13 cellular contexts compared by ENCODE assay signal in the genomic region with DNA sequence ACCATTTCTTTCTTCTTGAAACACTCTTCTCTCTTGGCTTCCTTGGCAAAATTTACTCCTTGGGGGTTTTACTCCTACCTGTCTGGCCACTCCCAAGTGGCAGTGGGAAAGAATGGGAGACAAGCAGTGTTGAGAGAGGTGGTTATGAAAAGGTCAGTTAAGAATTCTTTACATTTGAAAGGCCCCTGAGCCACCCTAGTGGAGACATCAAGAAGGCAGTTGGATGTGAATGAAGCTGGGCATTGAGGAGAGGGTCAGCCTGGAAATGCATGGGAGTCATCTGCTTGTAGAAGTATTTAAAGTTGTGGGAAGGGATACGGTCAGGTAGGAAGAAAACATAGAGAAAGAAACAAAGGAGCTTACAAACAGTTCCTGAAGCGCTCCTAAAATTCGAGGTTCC. TPM values are rescaled to one million over a fixed set of nuclear protein-coding genes. Genes with fewer than 3 reads are reported as not detected.
DNase-seq lines count a peak whose midpoint lies in the region; ATAC-seq, FAIRE-seq and TF ChIP-seq lines count a peak whose summit lies in the region.
"Had no signal": no experiment of that assay in that cellular context is flagged by ENCODE, and none has a peak within 500 bp of the region (broad histone marks: within the 10 kb centered on the region; RNA-seq: fewer than 3 reads in every experiment).

No MANE protein-coding gene starts in this region.

- ATAC-seq in IMR-90 (ENCODE audit: low read depth) (no peak), HG03025 (IDR thresholded peaks at IDR 0.05; ENCODE audit: low FRiP score, unreplicated experiment) (no peak)
- ATAC-seq: left lung had no signal

- H4K20me1 ChIP-seq in DOHH2 (ENCODE audit: control insufficient read depth, insufficient read depth, low read depth, low read length): no peaks in the 10 kb centered on the region
- H4K20me1 ChIP-seq in IMR-90 (ENCODE audit: insufficient read depth, low read length): no peaks in the 10 kb centered on the region

- no peak overlapping the region for H3K4ac ChIP-seq in IMR-90 (ENCODE audit: low read depth, low read length)

- H2BK120ac ChIP-seq in IMR-90 (ENCODE audit: low read depth, low read length): no peak overlapping the region

- intact Hi-C loops in IMR-90 (cut with micrococcal nuclease): no loop called here

- H4K91ac ChIP-seq in IMR-90 (ENCODE audit: insufficient read depth, low read depth, low read length): no peak overlapping the region

- in situ Hi-C loops in IMR-90 (cut with MboI; ENCODE audit: low sequenced_read_pairs) (loop anchor here (25.0 kb wide), 1 partner anchor 500 kb away; no protein-coding TSS in a partner anchor), astrocyte of the cerebellum (cut with HindIII; ENCODE audit: low sequenced_read_pairs) (no loop called here), HAP-1 (cut with MboI; ENCODE audit: low sequenced_read_pairs) (no loop called here)

- H3K36me3 ChIP-seq in DOHH2 (ENCODE audit: control insufficient read depth, low read length) (no peaks in the 10 kb centered on the region), IMR-90 (ENCODE audit: control insufficient read depth, insufficient read depth, low read length) (no peaks in the 10 kb centered on the region), iPS-20b (ENCODE audit: insufficient read depth, low read depth, low read length) (no peaks in the 10 kb centered on the region), HAP-1 (replicated peaks) (no peaks in the 10 kb centered on the region)
- H3K36me3 ChIP-seq: left lung had no signal

- no peaks in the 10 kb centered on the region for H3K9me1 ChIP-seq in IMR-90 (ENCODE audit: insufficient read depth, low read length)

- BruUV-seq in IMR-90 (replicated peaks; lab: Mats Ljungman, UMichigan): no TSS peak

- FAIRE-seq in GM19239 (lab: Jason Lieb, UNC): no peak

- TF ChIP-seq CTCF in DOHH2 (IDR thresholded peaks at IDR 0.05; ENCODE audit: low read depth, low read length, poor library complexity, severe bottlenecking) (peak; percentile 19), IMR-90 (conservative IDR thresholded peaks at IDR 0.05; ENCODE audit: low read depth, low read length) (0 out of 2 replicates have a peak, but pooled peaks have one; percentile 21), astrocyte of the cerebellum (IDR thresholded peaks at IDR 0.05; ENCODE audit: low read depth, low read length, missing control alignments) (peak; percentile 20)

- no peak overlapping the region for H3K4me2 ChIP-seq in DOHH2 (ENCODE audit: low read length)
- no peak overlapping the region for H3K4me2 ChIP-seq in IMR-90 (ENCODE audit: low read depth, low read length)

- CTCF ChIA-PET in IMR-90 (lab: Yijun Ruan, JAX): interaction anchor here (1.0 kb wide), 1 partner anchor 30 kb away, joined by 3 read pairs; no protein-coding TSS in a partner anchor

- H3F3A ChIP-seq in DOHH2 (ENCODE audit: control insufficient read depth, insufficient read depth): no peaks in the 10 kb centered on the region

- no peak overlapping the region for H3K4me3 ChIP-seq in DOHH2 (ENCODE audit: low read length)
- no peak overlapping the region for H3K4me3 ChIP-seq in IMR-90 (ENCODE audit: insufficient read depth, low read depth, low read length)
- no peak overlapping the region for H3K4me3 ChIP-seq in astrocyte of the cerebellum (ENCODE audit: low read depth, low read length)
- H3K4me3 ChIP-seq in iPS-20b (ENCODE audit: low read length): 0 out of 2 replicates have a peak overlapping the region, but pooled peaks have one; percentile 28
- no peak overlapping the region for H3K4me3 ChIP-seq in HAP-1
- H3K4me3 ChIP-seq: left lung had no signal

- 33% methylated on average over 1 of the region's 3 CpGs; no CpG with 5 or more reads in 1 of the 2 experiments for WGBS in IMR-90 (ENCODE audit: extremely low coverage in 2 of 2, insufficient read length in 1 of 2), 2 experiments

- no peak overlapping the region for H3K27ac ChIP-seq in DOHH2 (ENCODE audit: low read depth, low read length)
- H3K27ac ChIP-seq in IMR-90 (ENCODE audit: insufficient read depth, low read length): no peak overlapping the region
- H3K27ac ChIP-seq in iPS-20b (ENCODE audit: low read length): no peak overlapping the region
- H3K27ac ChIP-seq: left lung had no signal

- no peaks in the 10 kb centered on the region for H3K9me2 ChIP-seq in DOHH2 (replicated peaks; ENCODE audit: control insufficient read depth, low read length)

- POLR2A ChIA-PET in IMR-90 (lab: Charles Lee; ENCODE audit: unreplicated experiment): no interaction called here

- no peak overlapping the region for H2AK5ac ChIP-seq in IMR-90 (ENCODE audit: low read depth, low read length)

- H3K23ac ChIP-seq in IMR-90 (ENCODE audit: low read depth, low read length): no peak overlapping the region

- TF ChIP-seq RAD21 in IMR-90 (IDR thresholded peaks at IDR 0.05; ENCODE audit: low read length): no peak

- dilution Hi-C loops in IMR-90 (cut with HindIII; ENCODE audit: low sequenced_read_pairs, unreplicated experiment): no loop called here

- DNase-seq in IMR-90 (no peak), astrocyte of the cerebellum (ENCODE audit: low read depth) (no peak), HAP-1 (ENCODE audit: low spot score in 2 of 2) (no peak), retina (no peak), GM19239 (ENCODE audit: insufficient read length, low spot score) (no peak)
- DNase-seq: activated CD4-positive, alpha-beta T cell treated with anti-CD3 and anti-CD28 coated beads, Interleukin-2, amount 10 ng/mL, durations not matched to agents 7 days and 5 days; activated gamma-delta T cell; Kasumi-1; left lung; nucleus accumbens had no signal

- H4K8ac ChIP-seq in IMR-90 (ENCODE audit: low read depth in 2 of 2, low read length in 2 of 2): no peak overlapping the region

- H2BK5ac ChIP-seq in IMR-90 (ENCODE audit: low read depth, low read length, poor library complexity, severe bottlenecking): no peak overlapping the region

- H3K56ac ChIP-seq in IMR-90 (ENCODE audit: extremely low read depth, insufficient read depth, low read length): no peak overlapping the region

- no peaks in the 10 kb centered on the region for H3K79me2 ChIP-seq in DOHH2 (ENCODE audit: control insufficient read depth, low read length)

- no peak overlapping the region for H4K5ac ChIP-seq in IMR-90 (ENCODE audit: low read depth, low read length)

- H3K9ac ChIP-seq in IMR-90 (ENCODE audit: low read depth, low read length): no peak overlapping the region
- H3K9ac ChIP-seq in iPS-20b (ENCODE audit: low read depth, low read length): peak overlapping the region; percentile 43; the same call in 1 of the 2 replicates

- H3K9me3 ChIP-seq in DOHH2 (ENCODE audit: control insufficient read depth, insufficient read depth, low read length) (peaks cover 6% of the 10 kb centered on the region; the same call in 1 of the 2 replicates), IMR-90 (ENCODE audit: control insufficient read depth, insufficient read depth, low read length) (peaks cover 5% of the 10 kb centered on the region; the same call in 1 of the 2 replicates), iPS-20b (ENCODE audit: insufficient read depth, low read depth, low read length) (peaks cover 15% of the 10 kb centered on the region; the same call in 1 of the 2 replicates), HAP-1 (no peaks in the 10 kb centered on the region)

- no peak overlapping the region for H2BK15ac ChIP-seq in IMR-90 (ENCODE audit: low read depth, low read length)

- H2AK9ac ChIP-seq in IMR-90 (replicated peaks; ENCODE audit: low read depth, low read length, poor library complexity): no peak overlapping the region

- no peak overlapping the region for H3K18ac ChIP-seq in IMR-90 (ENCODE audit: low read depth, low read length)

- H3K27me3 ChIP-seq in DOHH2 (ENCODE audit: control insufficient read depth, low read length): peaks cover 10% of the 10 kb centered on the region
- peaks cover 4% of the 10 kb centered on the region; the same call in 1 of the 2 replicates for H3K27me3 ChIP-seq in IMR-90 (ENCODE audit: control insufficient read depth, insufficient read depth, low read length)
- H3K27me3 ChIP-seq in iPS-20b (ENCODE audit: insufficient read depth, low read length): no peaks in the 10 kb centered on the region
- peaks cover 2% of the 10 kb centered on the region; the same call in 1 of the 2 replicates for H3K27me3 ChIP-seq in HAP-1 (ENCODE audit: low read depth)

- no peak overlapping the region for H2AFZ ChIP-seq in IMR-90 (replicated peaks; ENCODE audit: low read length, poor library complexity)

- H2BK20ac ChIP-seq in IMR-90 (ENCODE audit: low read depth, low read length): no peak overlapping the region

- no peak overlapping the region for H3K14ac ChIP-seq in IMR-90 (replicated peaks; ENCODE audit: low read depth, low read length)

- TF ChIP-seq POLR2A in IMR-90 (IDR thresholded peaks at IDR 0.05; ENCODE audit: low read depth, low read length): no peak

- H3K4me1 ChIP-seq in DOHH2 (ENCODE audit: control insufficient read depth, low read length) (no peaks in the 10 kb centered on the region), IMR-90 (ENCODE audit: control insufficient read depth, insufficient read depth, low read length) (0 out of 2 replicates have a peak, but pooled peaks cover 3% of the 10 kb centered on the region), iPS-20b (ENCODE audit: insufficient read depth, low read length) (peaks cover 13% of the 10 kb centered on the region), HAP-1 (no peaks in the 10 kb centered on the region)
- H3K4me1 ChIP-seq: left lung had no signal

- H3K79me1 ChIP-seq in IMR-90 (ENCODE audit: low read depth in 1 of 2, low read length in 2 of 2): no peaks in the 10 kb centered on the region

TF ChIP-seq in IMR-90, 13 proteins besides CTCF, POLR2A, EP300 and RAD21 (continues in another document):
- no peak for TF ChIP-seq MXI1 (IDR thresholded peaks at IDR 0.05; ENCODE audit: borderline replicate concordance, low read depth, low read length)
- no peak for TF ChIP-seq NFE2L2 (IDR thresholded peaks at IDR 0.05; ENCODE audit: low read depth, low read length)
- TF ChIP-seq FOS (IDR thresholded peaks at IDR 0.05; ENCODE audit: low read depth, low read length): no peak

RNA-seq across cellular contexts. Expression of gene CCNF, which starts 42.3 kb away (rescaled TPM):
- total RNA-seq in IMR-90 (2012; rRNA removed): 19.2 and 20.1 TPM in 2 replicates
- 7.8 and 8.2 TPM in 2 replicates for polyA plus RNA-seq in IMR-90 (2012; rRNA removed)
- 5.4 and 6.1 TPM in 2 replicates for polyA plus RNA-seq in IMR-90 (2012; cell fraction: cytosol; rRNA removed)
- 7.7 and 18.3 TPM in 2 replicates for polyA plus RNA-seq in IMR-90 (2012; cell fraction: nucleus; rRNA removed; ENCODE audit: low replicate concordance)

RNA-seq across cellular contexts. Expression of gene ABCA3, which starts 46.5 kb away (rescaled TPM):
- 0.18 TPM in 1 of 2 replicates, not detected in the other for total RNA-seq in IMR-90 (2012; rRNA removed)
- polyA plus RNA-seq in IMR-90 (2012; rRNA removed): 0.22 and 0.32 TPM in 2 replicates
- 0.24 and 0.34 TPM in 2 replicates for polyA plus RNA-seq in IMR-90 (2012; cell fraction: cytosol; rRNA removed)
- 0.29 and 0.54 TPM in 2 replicates for polyA plus RNA-seq in IMR-90 (2012; cell fraction: nucleus; rRNA removed; ENCODE audit: low replicate concordance)
